9 cellular contexts compared by ENCODE assay signal in the genomic region with DNA sequence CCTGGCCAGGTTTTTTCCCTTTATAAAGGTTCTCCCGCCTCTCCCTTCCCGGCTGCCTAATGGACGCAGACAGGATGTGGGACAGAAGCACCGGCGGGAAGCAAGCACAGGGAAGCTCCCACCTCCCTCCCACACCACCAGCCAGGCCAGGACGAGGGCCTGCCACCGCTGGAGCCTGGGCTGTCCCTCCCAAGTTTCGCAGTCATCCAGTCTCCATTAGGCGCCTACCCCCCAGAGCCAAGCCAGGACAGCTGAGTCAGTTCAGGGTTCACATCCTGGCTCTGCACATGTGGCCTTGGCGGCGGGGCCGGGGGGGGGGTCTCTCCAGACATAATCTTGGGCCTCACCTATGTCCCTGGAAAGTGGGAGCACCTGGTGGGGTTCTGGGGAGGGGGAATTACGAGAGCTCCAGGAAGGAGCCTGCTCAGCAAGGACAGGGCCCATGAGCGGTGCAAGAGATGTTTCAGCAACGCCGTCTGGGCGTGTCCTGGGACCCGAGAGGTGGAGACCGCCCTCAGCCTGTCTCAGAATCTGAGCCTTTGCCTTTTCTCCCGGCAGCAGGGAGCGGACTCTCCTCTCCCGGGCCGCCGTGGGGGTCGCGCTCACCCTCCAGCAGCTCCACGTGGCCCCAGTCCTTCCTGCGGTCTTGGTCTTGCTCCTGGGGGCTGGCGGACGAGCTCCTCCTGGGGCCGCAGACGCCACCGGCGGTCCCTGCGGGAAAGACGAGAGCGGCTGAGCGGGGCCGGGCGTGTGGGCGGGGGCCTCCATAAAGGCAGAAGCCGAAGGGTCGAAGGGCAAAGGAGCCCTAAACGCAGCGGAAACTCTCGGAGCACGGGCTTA. TPM values are rescaled to one million over a fixed set of nuclear protein-coding genes. Genes with fewer than 3 reads are reported as not detected.
DNase-seq lines count a peak whose midpoint lies in the region; ATAC-seq and TF ChIP-seq lines count a peak whose summit lies in the region.
"Had no signal": no experiment of that assay in that cellular context is flagged by ENCODE, and none has a peak within 500 bp of the region (broad histone marks: within the 10 kb centered on the region; RNA-seq: fewer than 3 reads in every experiment).

No MANE protein-coding gene starts in this region.

- no peaks in the 10 kb centered on the region for H3K9me3 Mint-ChIP-seq in natural killer cell treated with Interleukin-12 subunit alpha and Interleukin-12 subunit beta and Interleukin-15 and Interleukin-18, amount 100 ng/mL, for 72 hours

- H3K27me3 ChIP-seq in WERI-Rb-1 (ENCODE audit: insufficient read depth, low read depth, severe bottlenecking) = no peaks in the 10 kb centered on the region
- no peaks in the 10 kb centered on the region for H3K27me3 ChIP-seq in aorta (ENCODE audit: control insufficient read depth in 1 of 2, insufficient read depth in 2 of 2, low read length in 1 of 2)

- intact Hi-C loops in aorta (cut with DNase I) = no loop called here

- H3K4me1 Mint-ChIP-seq in natural killer cell treated with Interleukin-12 subunit alpha and Interleukin-12 subunit beta and Interleukin-15 and Interleukin-18, amount 100 ng/mL, for 72 hours (ENCODE audit: low read depth in 2 of 2) = peaks cover 9 to 16% of the 10 kb centered on the region in 2 donors

- H3K27ac ChIP-seq in WERI-Rb-1 (no peak overlapping the region; the same call in 1 of the 2 replicates), epithelial cell of prostate (peak overlapping the region; percentile 42), aorta (ENCODE audit: low read depth in 1 of 2, low read length in 2 of 2) (no peak overlapping the region)

- H3K36me3 ChIP-seq in WERI-Rb-1 (peaks cover 26% of the 10 kb centered on the region), aorta (ENCODE audit: control insufficient read depth in 1 of 2, insufficient read depth in 2 of 2, low read length in 1 of 2) (peaks cover 0 to 2% of the 10 kb centered on the region in 2 donors)

- 20 to 26% methylated on average over 40 to 47 of the region's 47 CpGs for WGBS in aorta, 2 donors

- H3K36me3 Mint-ChIP-seq in natural killer cell treated with Interleukin-12 subunit alpha and Interleukin-12 subunit beta and Interleukin-15 and Interleukin-18, amount 100 ng/mL, for 72 hours = no peaks in the 10 kb centered on the region

- TF ChIP-seq CTCF in WERI-Rb-1 (IDR thresholded peaks at IDR 0.05; ENCODE audit: low read depth, low read length) = no peak

- H3K9me3 ChIP-seq in WERI-Rb-1 (ENCODE audit: severe bottlenecking) = no peaks in the 10 kb centered on the region
- no peaks in the 10 kb centered on the region for H3K9me3 ChIP-seq in aorta (ENCODE audit: control insufficient read depth, low read length)

- H3K4me1 ChIP-seq in aorta (ENCODE audit: control insufficient read depth in 1 of 2, insufficient read depth in 2 of 2, low read length in 2 of 2) = no peaks in the 10 kb centered on the region

- H3K27me3 Mint-ChIP-seq in natural killer cell treated with Interleukin-12 subunit alpha and Interleukin-12 subunit beta and Interleukin-15 and Interleukin-18, amount 100 ng/mL, for 72 hours = no peaks in the 10 kb centered on the region

- ATAC-seq in GM19397 (IDR thresholded peaks at IDR 0.05; ENCODE audit: unreplicated experiment) (peak; percentile 17), aorta (ENCODE audit: low FRiP score) (no peak), HG03108 (IDR thresholded peaks at IDR 0.05; ENCODE audit: unreplicated experiment) (no peak)
- ATAC-seq in natural killer cell treated with Interleukin-12 subunit alpha and Interleukin-12 subunit beta and Interleukin-15 and Interleukin-18, amount 100 ng/mL, for 72 hours = peak; percentile 30 to 32

- H3K4me3 ChIP-seq in WERI-Rb-1 (ENCODE audit: low read depth, low read length) = peak overlapping the region; percentile 62
- H3K4me3 ChIP-seq in aorta (ENCODE audit: low read length in 2 of 2) = peak overlapping the region; percentile 67 to 72

- H3K4me3 Mint-ChIP-seq in natural killer cell treated with Interleukin-12 subunit alpha and Interleukin-12 subunit beta and Interleukin-15 and Interleukin-18, amount 100 ng/mL, for 72 hours = peak overlapping the region; percentile 91

- DNase-seq in CD1c-positive myeloid dendritic cell (ENCODE audit: extremely low spot score) (peak; percentile 71), HUDEP-2 (lab: John Stamatoyannopoulos, UW; ENCODE audit: unreplicated experiment in 76 of 76) (peak in 56 of 76 experiments; percentile 8 to 74 (median 50)), WERI-Rb-1 (peak; percentile 36), epithelial cell of prostate (ENCODE audit: low read depth, low spot score) (no peak), aorta (no peak)
- no peak for DNase-seq in natural killer cell treated with Interleukin-12 subunit alpha and Interleukin-12 subunit beta and Interleukin-15 and Interleukin-18, amount 100 ng/mL, for 72 hours (ENCODE audit: low spot score)

- peak overlapping the region; percentile 82 to 83 for H3K27ac Mint-ChIP-seq in natural killer cell treated with Interleukin-12 subunit alpha and Interleukin-12 subunit beta and Interleukin-15 and Interleukin-18, amount 100 ng/mL, for 72 hours

RNA-seq across cellular contexts. Expression of a gene that starts 0.9 kb away (rescaled TPM):
- total RNA-seq in natural killer cell treated with Interleukin-12 subunit alpha and Interleukin-12 subunit beta and Interleukin-15 and Interleukin-18, amount 100 ng/mL, for 72 hours = 100 to 1,000 TPM in 1 of 2 donors, 10 to 100 TPM in 1; 55.0 to 104 TPM
- total RNA-seq in aorta = 10 to 100 TPM; 19.9 to 33.3 TPM
- 10 to 100 TPM; 10.1 to 76.6 TPM for polyA plus RNA-seq in aorta

RNA-seq across cellular contexts. Expression of a gene that starts 7.2 kb away (rescaled TPM):
- total RNA-seq in natural killer cell treated with Interleukin-12 subunit alpha and Interleukin-12 subunit beta and Interleukin-15 and Interleukin-18, amount 100 ng/mL, for 72 hours = not detected
- under 1 TPM; 0.36 to 0.45 TPM for total RNA-seq in aorta
- polyA plus RNA-seq in aorta = 1 to 10 TPM in 1 of 2 donors, under 1 TPM in 1; 0.63 to 4.8 TPM
- total RNA-seq: T-helper 2 cell treated with Interferon-gamma antibody and Interleukin-4, amounts not matched to agents 100 ng/mL and 5 ng/mL, for 36 hours had no signal

RNA-seq across cellular contexts. Expression of a gene that starts 30.6 kb away (rescaled TPM):
- total RNA-seq in natural killer cell treated with Interleukin-12 subunit alpha and Interleukin-12 subunit beta and Interleukin-15 and Interleukin-18, amount 100 ng/mL, for 72 hours = 100 to 1,000 TPM in 1 of 2 donors, 10 to 100 TPM in 1; 77.7 to 138 TPM
- 10 to 100 TPM; 26.7 to 26.9 TPM for total RNA-seq in aorta
- polyA plus RNA-seq in aorta = 10 to 100 TPM; 18.3 to 38.5 TPM

RNA-seq across cellular contexts. Expression of a gene that starts 42.8 kb away (rescaled TPM):
- under 1 TPM; 0.29 to 0.64 TPM for total RNA-seq in natural killer cell treated with Interleukin-12 subunit alpha and Interleukin-12 subunit beta and Interleukin-15 and Interleukin-18, amount 100 ng/mL, for 72 hours
- total RNA-seq in aorta = under 1 TPM; 0.19 to 0.30 TPM
- polyA plus RNA-seq in aorta = under 1 TPM; 0.08 to 0.13 TPM

RNA-seq across cellular contexts. Expression of a gene that starts 43.7 kb away (rescaled TPM):
- total RNA-seq in natural killer cell treated with Interleukin-12 subunit alpha and Interleukin-12 subunit beta and Interleukin-15 and Interleukin-18, amount 100 ng/mL, for 72 hours = 1 to 10 TPM; 1.7 to 3.6 TPM
- total RNA-seq in aorta = 100 to 1,000 TPM; 116 to 134 TPM
- 10 to 100 TPM; 40.6 to 80.1 TPM for polyA plus RNA-seq in aorta

Comparison
In these comparisons a context has a peak if more than half of its experiments do, and no peak if none do; other contexts are left out.
1. DNase-seq: peak in CD1c-positive myeloid dendritic cell (single experiment), HUDEP-2 (56 of 76) and WERI-Rb-1 (single experiment); none in epithelial cell of prostate (single experiment), natural killer cell treated with Interleukin-12 subunit alpha and Interleukin-12 subunit beta and Interleukin-15 and Interleukin-18, amount 100 ng/mL, for 72 hours (single experiment) and aorta (0 of 2).
2. ATAC-seq: peak in GM19397 (single experiment) and natural killer cell treated with Interleukin-12 subunit alpha and Interleukin-12 subunit beta and Interleukin-15 and Interleukin-18, amount 100 ng/mL, for 72 hours (2 of 2); none in aorta (single experiment) and HG03108 (single experiment).